ENCODE assay signal across 9 cellular contexts in genomic region chr6:916160-916559, GRCh38.
"Had no signal": no experiment of that assay in that cellular context is flagged by ENCODE, and none has a peak within 500 bp of the region (broad histone marks: within the 10 kb centered on the region; RNA-seq: fewer than 3 reads in every experiment).

No MANE protein-coding gene starts in this region.

- DNase-seq: GM23248, GOT3, H7, HFFc6, IMR-90, KBM-7 had no signal

- H3K9ac ChIP-seq: GM23248 had no signal

- H3K36me3 ChIP-seq: HAP-1 had no signal

- H3K4me1 ChIP-seq: HAP-1 had no signal

- FAIRE-seq: HTR-8/SVneo had no signal

- H3K4me3 Mint-ChIP-seq: HFFc6 had no signal

- H2AFZ ChIP-seq: GM23248 had no signal

- ATAC-seq: HCT116 had no signal

- H3K27ac ChIP-seq: GM23248 had no signal

- H3K9me3 ChIP-seq: HAP-1 had no signal

- H3K4me3 ChIP-seq: GM23248, HAP-1 had no signal

- H3K27ac Mint-ChIP-seq: HFFc6 had no signal
